ENCODE assay signal across 33 cellular contexts in the genomic region with DNA sequence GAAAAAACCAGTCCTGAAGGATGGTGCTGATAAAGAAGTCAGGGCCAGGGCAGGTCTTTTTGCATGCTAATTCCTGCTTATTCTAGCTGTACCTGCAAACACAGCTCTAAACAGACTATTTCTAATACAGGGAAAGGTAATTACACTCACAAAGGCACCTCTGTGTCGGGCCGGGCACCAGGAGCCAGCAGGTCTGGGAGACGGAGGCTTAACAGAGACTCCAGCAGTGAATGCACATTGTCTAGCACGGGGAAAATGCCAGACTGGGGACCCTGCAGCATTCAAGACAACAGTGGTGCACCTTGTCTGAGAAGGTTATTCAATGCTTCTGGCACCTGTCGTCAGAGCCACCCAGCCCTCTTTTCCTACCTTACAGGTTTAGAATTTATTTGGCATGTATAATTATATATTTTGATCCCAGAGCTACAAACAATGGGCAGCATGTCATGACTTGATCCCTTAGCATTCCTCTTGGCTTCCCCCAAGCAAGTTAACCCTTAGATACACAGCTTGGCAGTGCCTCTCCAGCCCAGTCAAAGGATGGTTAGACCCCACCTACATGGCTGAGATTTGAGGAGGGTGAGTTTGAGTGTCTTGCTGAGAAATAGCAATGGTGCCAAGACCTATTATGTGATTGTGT.
DNase-seq lines count a peak whose midpoint lies in the region; ATAC-seq and TF ChIP-seq lines count a peak whose summit lies in the region.
"Had no signal": no experiment of that assay in that cellular context is flagged by ENCODE, and none has a peak within 500 bp of the region (broad histone marks: within the 10 kb centered on the region; RNA-seq: fewer than 3 reads in every experiment).

No MANE protein-coding gene starts in this region.

- H3K27ac Mint-ChIP-seq in Caco-2 (ENCODE audit: unreplicated experiment): peak overlapping the region; percentile 3
- H3K27ac Mint-ChIP-seq: activated CD8-positive, alpha-beta T cell treated with anti-CD3 and anti-CD28 coated beads, Interleukin-2, amount 10 ng/mL, durations not matched to agents 7 days and 5 days; activated naive CD8-positive, alpha-beta T cell treated with anti-CD3 and anti-CD28 coated beads for 36 hours; CD8-positive, alpha-beta T cell had no signal

- no peak overlapping the region for H3K4me3 Mint-ChIP-seq in Caco-2 (ENCODE audit: unreplicated experiment)
- H3K4me3 Mint-ChIP-seq: activated CD8-positive, alpha-beta T cell treated with anti-CD3 and anti-CD28 coated beads, Interleukin-2, amount 10 ng/mL, durations not matched to agents 7 days and 5 days; activated naive CD8-positive, alpha-beta T cell treated with anti-CD3 and anti-CD28 coated beads for 36 hours; CD8-positive, alpha-beta T cell; neural crest cell had no signal

- H3K27me3 ChIP-seq in Caco-2 (replicated peaks; ENCODE audit: control insufficient read depth, insufficient read depth, low read length) (no peaks in the 10 kb centered on the region), WERI-Rb-1 (ENCODE audit: insufficient read depth, low read depth, severe bottlenecking) (no peaks in the 10 kb centered on the region), aorta (ENCODE audit: control insufficient read depth in 1 of 2, insufficient read depth in 2 of 2, low read length in 1 of 2) (no peaks in the 10 kb centered on the region)
- H3K27me3 ChIP-seq: ascending aorta, esophagus muscularis mucosa, hepatocyte, right atrium auricular region, tibial artery had no signal

- DNase-seq in Caco-2 (no peak), NCI-H1105 (lab: John Stamatoyannopoulos, UW) (peak; percentile 97), NCI-H345 (lab: John Stamatoyannopoulos, UW) (peak; percentile 83), WERI-Rb-1 (peak; percentile 9), aorta (no peak), CD1c-positive myeloid dendritic cell (ENCODE audit: extremely low spot score) (no peak), HCEC 1CT (no peak)
- DNase-seq: activated CD8-positive, alpha-beta T cell treated with anti-CD3 and anti-CD28 coated beads, Interleukin-2, amount 10 ng/mL, durations not matched to agents 7 days and 5 days; activated effector memory CD4-positive, alpha-beta T cell treated with anti-CD3 and anti-CD28 coated beads, Interleukin-2, amount 50 U/mL, for 16 hours; activated naive CD8-positive, alpha-beta T cell treated with anti-CD3 and anti-CD28 coated beads for 36 hours; activated T-cell treated with anti-CD3 and anti-CD28 coated beads for 4 hours; CD8-positive, alpha-beta T cell; DMS79; foreskin melanocyte; left cardiac atrium; NCI-H2029 treated with DMSO at 0.1 percent for 48 hours; NCI-H524; RPMI8226; stimulated activated CD4-positive, alpha-beta T cell treated with anti-CD3 and anti-CD28 coated beads, Interleukin-1b, Interleukin-23, amount 100 ng/mL, for 48 hours; stimulated activated CD8-positive, alpha-beta memory T cell treated with anti-CD3 and anti-CD28 coated beads, Interleukin-4, amount 100 ng/mL, for 48 hours; T-helper 1 cell; tibial artery had no signal

- H3K4me1 ChIP-seq in Caco-2 (no peaks in the 10 kb centered on the region), aorta (ENCODE audit: control insufficient read depth in 1 of 2, insufficient read depth in 2 of 2, low read length in 2 of 2) (no peaks in the 10 kb centered on the region)
- H3K4me1 ChIP-seq: A549, ascending aorta, esophagus muscularis mucosa, parathyroid adenoma, right atrium auricular region, tibial artery had no signal

- H3K27ac ChIP-seq in WERI-Rb-1: no peak overlapping the region
- H3K27ac ChIP-seq in aorta (ENCODE audit: low read depth in 1 of 2, low read length in 2 of 2): no peak overlapping the region
- H3K27ac ChIP-seq: A549, ascending aorta, coronary artery, esophagus muscularis mucosa, hepatocyte, KMS-11, parathyroid adenoma, right atrium auricular region, tibial artery had no signal

- H3K4me3 ChIP-seq in Caco-2 (ENCODE audit: low read depth, low read length) (no peak overlapping the region), WERI-Rb-1 (ENCODE audit: low read depth, low read length) (no peak overlapping the region), aorta (ENCODE audit: low read length in 2 of 2) (no peak overlapping the region)
- H3K4me3 ChIP-seq: A549, ascending aorta, coronary artery, esophagus muscularis mucosa, hepatocyte, right atrium auricular region, smooth muscle cell, tibial artery had no signal

- ATAC-seq in GM19328 (IDR thresholded peaks at IDR 0.05; ENCODE audit: unreplicated experiment) (no peak), aorta (ENCODE audit: low FRiP score) (no peak)
- ATAC-seq: A549; activated CD8-positive, alpha-beta T cell treated with anti-CD3 and anti-CD28 coated beads, Interleukin-2, amount 10 ng/mL, durations not matched to agents 7 days and 5 days; CD8-positive, alpha-beta T cell; left cardiac atrium had no signal

- 92 to 97% methylated on average over 5 of the region's 5 CpGs for WGBS in aorta, 2 donors

- CTCF ChIA-PET in Caco-2 (lab: Charles Lee): no interaction called here

- H3K27me3 Mint-ChIP-seq in Caco-2 (ENCODE audit: insufficient read depth, unreplicated experiment): no peaks in the 10 kb centered on the region
- H3K27me3 Mint-ChIP-seq: activated naive CD8-positive, alpha-beta T cell treated with anti-CD3 and anti-CD28 coated beads for 36 hours had no signal

- H3K9me3 ChIP-seq in Caco-2: no peaks in the 10 kb centered on the region
- H3K9me3 ChIP-seq in WERI-Rb-1 (ENCODE audit: severe bottlenecking): no peaks in the 10 kb centered on the region
- H3K9me3 ChIP-seq in aorta (ENCODE audit: control insufficient read depth, low read length): no peaks in the 10 kb centered on the region
- H3K9me3 ChIP-seq: A549, ascending aorta, esophagus muscularis mucosa, right atrium auricular region, tibial artery had no signal

- no peaks in the 10 kb centered on the region for H3K9me3 Mint-ChIP-seq in Caco-2 (ENCODE audit: unreplicated experiment)
- H3K9me3 Mint-ChIP-seq: activated naive CD8-positive, alpha-beta T cell treated with anti-CD3 and anti-CD28 coated beads for 36 hours; CD8-positive, alpha-beta T cell; neural crest cell had no signal

- TF ChIP-seq CTCF in Caco-2 (IDR thresholded peaks at IDR 0.05; ENCODE audit: insufficient read depth in 1 of 2, low read depth in 1 of 2, low read length in 1 of 2, severe bottlenecking in 1 of 2, unreplicated experiment in 1 of 2): no peak
- no peak for TF ChIP-seq CTCF in WERI-Rb-1 (IDR thresholded peaks at IDR 0.05; ENCODE audit: low read depth, low read length)

- H3K36me3 Mint-ChIP-seq in Caco-2 (ENCODE audit: insufficient read depth, unreplicated experiment): peaks cover 57% of the 10 kb centered on the region

- intact Hi-C loops in Caco-2 (cut with micrococcal nuclease; ENCODE audit: unreplicated experiment): no loop called here
- intact Hi-C loops in aorta (cut with DNase I): no loop called here

- POLR2A ChIA-PET in Caco-2 (lab: Charles Lee): no interaction called here

- no TSS peak for BruUV-seq in Caco-2 (replicated peaks; lab: Mats Ljungman, UMichigan)

- H3K4me1 Mint-ChIP-seq in Caco-2 (ENCODE audit: low read depth, unreplicated experiment): peaks cover 7% of the 10 kb centered on the region
- H3K4me1 Mint-ChIP-seq: activated naive CD8-positive, alpha-beta T cell treated with anti-CD3 and anti-CD28 coated beads for 36 hours; neural crest cell had no signal

- no peaks in the 10 kb centered on the region; the same call in 1 of the 2 replicates for H3K36me3 ChIP-seq in Caco-2 (ENCODE audit: control insufficient read depth, insufficient read depth, low read length)
- no peaks in the 10 kb centered on the region for H3K36me3 ChIP-seq in WERI-Rb-1
- no peaks in the 10 kb centered on the region for H3K36me3 ChIP-seq in aorta (ENCODE audit: control insufficient read depth in 1 of 2, insufficient read depth in 2 of 2, low read length in 1 of 2)

Comparison
In these comparisons a context has a peak if more than half of its experiments do, and no peak if none do; other contexts are left out.
1. DNase-seq: peak in NCI-H1105 (single experiment), NCI-H345 (single experiment) and WERI-Rb-1 (single experiment); none in Caco-2 (0 of 2), aorta (0 of 2), CD1c-positive myeloid dendritic cell (single experiment) and HCEC 1CT (single experiment).